Comparison of ENCODE assay signal across 1 cellular context in genomic region chr1:91700332-91700731, GRCh38.
TF ChIP-seq lines count a peak whose summit lies in the region.

No MANE protein-coding gene starts in this region.

TF ChIP-seq in HCT116, 20 proteins besides CTCF, POLR2A, EP300 and RAD21 (continued from another document):
- no peak for TF ChIP-seq POLR2AphosphoS5 (IDR thresholded peaks at IDR 0.05; ENCODE audit: low read depth, low read length)
- no peak for TF ChIP-seq JUND (IDR thresholded peaks at IDR 0.05)
